ENCODE assay signal across 8 cellular contexts in the genomic region with DNA sequence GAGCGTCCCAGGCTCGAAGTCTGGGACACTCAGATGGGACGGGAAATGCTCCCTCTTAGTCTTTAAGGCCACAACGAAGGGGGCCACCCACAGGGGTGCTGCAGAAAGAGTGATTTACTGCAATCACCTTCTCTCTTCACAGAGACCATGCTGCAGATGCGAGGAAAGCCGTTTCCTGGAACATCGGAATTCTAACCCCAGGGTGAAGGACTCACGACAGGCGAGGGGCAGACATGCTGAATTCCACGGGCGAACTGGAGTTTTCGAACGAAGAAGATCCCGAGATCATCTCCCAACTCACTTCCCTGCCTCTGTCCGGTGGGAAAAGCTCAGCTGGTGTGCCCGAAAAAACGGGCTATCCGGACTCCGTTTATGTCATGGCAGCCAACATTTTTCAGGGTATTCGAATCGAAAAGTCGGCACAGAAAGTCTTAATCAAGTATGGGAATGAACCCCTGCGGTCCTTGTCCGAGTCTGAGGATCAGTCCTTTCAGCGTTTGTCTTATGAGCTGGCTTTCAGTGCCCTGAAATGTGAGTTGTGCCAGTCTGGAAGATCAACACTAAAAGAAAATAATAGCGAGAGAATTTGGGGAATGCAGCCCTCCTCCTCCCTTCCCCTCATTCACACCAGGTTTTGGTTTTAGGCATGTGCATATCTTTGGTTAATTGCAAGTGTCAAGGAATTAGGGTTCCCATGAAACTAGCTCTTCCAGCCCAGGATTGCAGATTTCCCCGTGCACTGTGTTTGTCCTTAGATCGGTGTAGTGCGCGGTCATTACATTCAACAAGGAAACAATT. TPM values are rescaled to one million over a fixed set of nuclear protein-coding genes. Genes with fewer than 3 reads are reported as not detected.
DNase-seq lines count a peak whose midpoint lies in the region; ATAC-seq lines count a peak whose summit lies in the region.

No MANE protein-coding gene starts in this region.

- no peak overlapping the region for H3K27ac Mint-ChIP-seq in T-helper 2 cell treated with Interferon-gamma antibody and Interleukin-4, amounts not matched to agents 5 μg/mL and 100 μg/mL, for 36 hours
- H3K27ac Mint-ChIP-seq in activated T-helper 1 cell treated with anti-CD3 and anti-CD28 coated beads, Interleukin-12 subunit alpha, Interleukin-12 subunit beta, Interleukin-2, Interleukin-4 antibody, amounts not matched to agents 30 ng/mL and 10 ng/mL and 1 ng/mL, durations not matched to agents 14 hours and 24 hours and 36 hours: no peak overlapping the region
- peak overlapping the region; percentile 76 for H3K27ac Mint-ChIP-seq in stimulated activated naive B cell treated with anti-CD40 and anti-IgM and Interleukin-4, amounts not matched to agents 10 μg/mL and 1 μg/mL and 100 μg/mL, for 72 hours

- peak; percentile 21 to 22 for ATAC-seq in stimulated activated naive B cell treated with anti-CD40 and anti-IgM and Interleukin-4, amounts not matched to agents 10 μg/mL and 1 μg/mL and 100 μg/mL, for 72 hours (replicated peaks)
- no peak for ATAC-seq in GM18907 (IDR thresholded peaks at IDR 0.05; ENCODE audit: unreplicated experiment)

- peaks cover 3% of the 10 kb centered on the region for H3K4me1 Mint-ChIP-seq in T-helper 2 cell treated with Interferon-gamma antibody and Interleukin-4, amounts not matched to agents 5 μg/mL and 100 μg/mL, for 36 hours (ENCODE audit: low read depth)
- peaks cover 12% of the 10 kb centered on the region for H3K4me1 Mint-ChIP-seq in activated T-helper 1 cell treated with anti-CD3 and anti-CD28 coated beads, Interleukin-12 subunit alpha, Interleukin-12 subunit beta, Interleukin-2, Interleukin-4 antibody, amounts not matched to agents 30 ng/mL and 10 ng/mL and 1 ng/mL, durations not matched to agents 14 hours and 24 hours and 36 hours (ENCODE audit: low read depth)
- H3K4me1 Mint-ChIP-seq in stimulated activated naive B cell treated with anti-CD40 and anti-IgM and Interleukin-4, amounts not matched to agents 10 μg/mL and 1 μg/mL and 100 μg/mL, for 72 hours: peaks cover 5 to 15% of the 10 kb centered on the region in 2 donors

- intact Hi-C loops in activated T-helper 1 cell treated with anti-CD3 and anti-CD28 coated beads, Interleukin-12 subunit alpha, Interleukin-12 subunit beta, Interleukin-2, Interleukin-4 antibody, amounts not matched to agents 30 ng/mL and 10 ng/mL and 1 ng/mL, durations not matched to agents 14 hours and 24 hours and 36 hours (cut with micrococcal nuclease): no loop called here

- DNase-seq in T-helper 2 cell treated with Interferon-gamma antibody and Interleukin-4, amounts not matched to agents 5 μg/mL and 100 μg/mL, for 36 hours (ENCODE audit: low spot score): no peak
- DNase-seq in T-helper 2 cell (no peak), iPS-NIHi11 (ENCODE audit: low spot score) (peak; percentile 41), HCEC 1CT (no peak), DMS153 treated with DMSO at 0.1 percent for 48 hours (lab: John Stamatoyannopoulos, UW; ENCODE audit: unreplicated experiment) (no peak)
- DNase-seq in activated T-helper 1 cell treated with anti-CD3 and anti-CD28 coated beads, Interleukin-12 subunit alpha, Interleukin-12 subunit beta, Interleukin-2, Interleukin-4 antibody, amounts not matched to agents 30 ng/mL and 10 ng/mL and 1 ng/mL, durations not matched to agents 14 hours and 24 hours and 36 hours (ENCODE audit: low spot score): no peak
- no peak for DNase-seq in stimulated activated naive B cell treated with anti-CD40 and anti-IgM and Interleukin-4, amounts not matched to agents 10 μg/mL and 1 μg/mL and 100 μg/mL, for 72 hours

- peaks cover 3% of the 10 kb centered on the region for H3K9me3 Mint-ChIP-seq in T-helper 2 cell treated with Interferon-gamma antibody and Interleukin-4, amounts not matched to agents 5 μg/mL and 100 μg/mL, for 36 hours
- peaks cover 8% of the 10 kb centered on the region for H3K9me3 Mint-ChIP-seq in activated T-helper 1 cell treated with anti-CD3 and anti-CD28 coated beads, Interleukin-12 subunit alpha, Interleukin-12 subunit beta, Interleukin-2, Interleukin-4 antibody, amounts not matched to agents 30 ng/mL and 10 ng/mL and 1 ng/mL, durations not matched to agents 14 hours and 24 hours and 36 hours
- peaks cover 3 to 4% of the 10 kb centered on the region in 2 donors for H3K9me3 Mint-ChIP-seq in stimulated activated naive B cell treated with anti-CD40 and anti-IgM and Interleukin-4, amounts not matched to agents 10 μg/mL and 1 μg/mL and 100 μg/mL, for 72 hours

- peak overlapping the region; percentile 41 for H3K4me3 Mint-ChIP-seq in T-helper 2 cell treated with Interferon-gamma antibody and Interleukin-4, amounts not matched to agents 5 μg/mL and 100 μg/mL, for 36 hours
- H3K4me3 Mint-ChIP-seq in activated T-helper 1 cell treated with anti-CD3 and anti-CD28 coated beads, Interleukin-12 subunit alpha, Interleukin-12 subunit beta, Interleukin-2, Interleukin-4 antibody, amounts not matched to agents 30 ng/mL and 10 ng/mL and 1 ng/mL, durations not matched to agents 14 hours and 24 hours and 36 hours: peak overlapping the region; percentile 68
- H3K4me3 Mint-ChIP-seq in stimulated activated naive B cell treated with anti-CD40 and anti-IgM and Interleukin-4, amounts not matched to agents 10 μg/mL and 1 μg/mL and 100 μg/mL, for 72 hours: peak overlapping the region; percentile 81 to 86

- H3K27me3 Mint-ChIP-seq in T-helper 2 cell treated with Interferon-gamma antibody and Interleukin-4, amounts not matched to agents 5 μg/mL and 100 μg/mL, for 36 hours (ENCODE audit: low read depth): peaks cover 61% of the 10 kb centered on the region
- H3K27me3 Mint-ChIP-seq in activated T-helper 1 cell treated with anti-CD3 and anti-CD28 coated beads, Interleukin-12 subunit alpha, Interleukin-12 subunit beta, Interleukin-2, Interleukin-4 antibody, amounts not matched to agents 30 ng/mL and 10 ng/mL and 1 ng/mL, durations not matched to agents 14 hours and 24 hours and 36 hours (ENCODE audit: insufficient read depth): peaks cover 42% of the 10 kb centered on the region
- H3K27me3 Mint-ChIP-seq in stimulated activated naive B cell treated with anti-CD40 and anti-IgM and Interleukin-4, amounts not matched to agents 10 μg/mL and 1 μg/mL and 100 μg/mL, for 72 hours: peaks cover 0 to 5% of the 10 kb centered on the region in 2 donors

- H3K36me3 Mint-ChIP-seq in T-helper 2 cell treated with Interferon-gamma antibody and Interleukin-4, amounts not matched to agents 5 μg/mL and 100 μg/mL, for 36 hours (ENCODE audit: low read depth): no peaks in the 10 kb centered on the region
- H3K36me3 Mint-ChIP-seq in activated T-helper 1 cell treated with anti-CD3 and anti-CD28 coated beads, Interleukin-12 subunit alpha, Interleukin-12 subunit beta, Interleukin-2, Interleukin-4 antibody, amounts not matched to agents 30 ng/mL and 10 ng/mL and 1 ng/mL, durations not matched to agents 14 hours and 24 hours and 36 hours (ENCODE audit: low read depth): peaks cover 7% of the 10 kb centered on the region
- peaks cover 2 to 7% of the 10 kb centered on the region in 2 donors for H3K36me3 Mint-ChIP-seq in stimulated activated naive B cell treated with anti-CD40 and anti-IgM and Interleukin-4, amounts not matched to agents 10 μg/mL and 1 μg/mL and 100 μg/mL, for 72 hours

RNA-seq across cellular contexts. Expression of a gene that starts 0.9 kb away (rescaled TPM):
- total RNA-seq in activated T-helper 1 cell treated with anti-CD3 and anti-CD28 coated beads, Interleukin-12 subunit alpha, Interleukin-12 subunit beta, Interleukin-2, Interleukin-4 antibody, amounts not matched to agents 30 ng/mL and 10 ng/mL and 1 ng/mL, durations not matched to agents 14 hours and 24 hours and 36 hours: 0.23 and 0.66 TPM in 2 replicates
